In the genomic region with DNA sequence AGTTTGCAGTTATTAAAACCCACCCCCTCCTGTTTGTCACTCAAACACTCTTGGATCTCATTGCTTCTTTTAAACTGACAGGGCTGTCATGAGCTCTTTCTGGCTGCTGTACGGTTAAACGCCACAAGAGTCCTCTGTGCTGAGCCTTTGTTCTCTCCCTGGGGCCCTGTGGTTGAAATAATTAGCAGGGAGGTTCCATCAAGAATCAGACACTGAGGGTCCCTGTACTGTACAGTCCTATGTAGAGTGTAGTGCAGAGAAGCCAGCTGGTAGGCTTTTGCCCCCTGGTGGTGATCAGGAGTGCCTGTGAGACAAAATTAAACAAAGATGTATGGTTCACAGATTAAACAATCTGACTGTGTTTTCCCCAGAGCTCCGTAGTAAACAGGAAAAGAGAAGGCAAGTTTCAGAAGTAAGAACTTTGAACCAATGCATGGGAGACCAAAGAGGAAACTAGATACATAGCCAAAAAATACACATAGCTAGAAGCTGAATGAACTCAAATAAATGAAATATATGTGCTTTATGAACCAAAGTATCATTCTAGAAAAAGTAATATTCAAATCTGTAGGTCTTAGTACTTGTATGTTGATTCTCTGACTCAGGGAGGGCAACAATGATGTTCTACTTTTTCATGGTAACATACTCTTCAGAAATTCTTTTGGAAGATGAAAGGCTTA, we compare ENCODE assay signal across 1 cellular context.
TF ChIP-seq lines count a peak whose summit lies in the region.

No MANE protein-coding gene starts in this region.

TF ChIP-seq in HEK293, 187 proteins besides CTCF, POLR2A, EP300 and RAD21 (continued from another document and continues in another):
- TF ChIP-seq, protein P1, sequence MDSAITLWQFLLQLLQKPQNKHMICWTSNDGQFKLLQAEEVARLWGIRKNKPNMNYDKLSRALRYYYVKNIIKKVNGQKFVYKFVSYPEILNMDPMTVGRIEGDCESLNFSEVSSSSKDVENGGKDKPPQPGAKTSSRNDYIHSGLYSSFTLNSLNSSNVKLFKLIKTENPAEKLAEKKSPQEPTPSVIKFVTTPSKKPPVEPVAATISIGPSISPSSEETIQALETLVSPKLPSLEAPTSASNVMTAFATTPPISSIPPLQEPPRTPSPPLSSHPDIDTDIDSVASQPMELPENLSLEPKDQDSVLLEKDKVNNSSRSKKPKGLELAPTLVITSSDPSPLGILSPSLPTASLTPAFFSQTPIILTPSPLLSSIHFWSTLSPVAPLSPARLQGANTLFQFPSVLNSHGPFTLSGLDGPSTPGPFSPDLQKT (IDR thresholded peaks at IDR 0.05; ENCODE audit: borderline replicate concordance, low read depth, low read length) = no peak
- TF ChIP-seq, protein P2, sequence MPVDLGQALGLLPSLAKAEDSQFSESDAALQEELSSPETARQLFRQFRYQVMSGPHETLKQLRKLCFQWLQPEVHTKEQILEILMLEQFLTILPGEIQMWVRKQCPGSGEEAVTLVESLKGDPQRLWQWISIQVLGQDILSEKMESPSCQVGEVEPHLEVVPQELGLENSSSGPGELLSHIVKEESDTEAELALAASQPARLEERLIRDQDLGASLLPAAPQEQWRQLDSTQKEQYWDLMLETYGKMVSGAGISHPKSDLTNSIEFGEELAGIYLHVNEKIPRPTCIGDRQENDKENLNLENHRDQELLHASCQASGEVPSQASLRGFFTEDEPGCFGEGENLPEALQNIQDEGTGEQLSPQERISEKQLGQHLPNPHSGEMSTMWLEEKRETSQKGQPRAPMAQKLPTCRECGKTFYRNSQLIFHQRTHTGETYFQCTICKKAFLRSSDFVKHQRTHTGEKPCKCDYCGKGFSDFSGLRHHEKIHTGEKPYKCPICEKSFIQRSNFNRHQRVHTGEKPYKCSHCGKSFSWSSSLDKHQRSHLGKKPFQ (tag by site-specific recombination; IDR thresholded peaks at IDR 0.05) = no peak
- TF ChIP-seq ZNF747 (tag by site-specific recombination; IDR thresholded peaks at IDR 0.05) (no peak), ZNF404 (tag by site-specific recombination; IDR thresholded peaks at IDR 0.05) (no peak), ZNF768 (tag by site-specific recombination; IDR thresholded peaks at IDR 0.05) (no peak), KLF9 (tag by site-specific recombination; IDR thresholded peaks at IDR 0.05; ENCODE audit: low read depth) (no peak), ZNF610 (tag by site-specific recombination; IDR thresholded peaks at IDR 0.05; ENCODE audit: borderline replicate concordance) (no peak), ZNF138 (tag by site-specific recombination; IDR thresholded peaks at IDR 0.05; ENCODE audit: borderline replicate concordance) (no peak), RBAK (tag by site-specific recombination; IDR thresholded peaks at IDR 0.05) (no peak), ZNF701 (tag by site-specific recombination; IDR thresholded peaks at IDR 0.05) (no peak), ZNF157 (tag by site-specific recombination; IDR thresholded peaks at IDR 0.05) (no peak), ZNF670 (tag by site-specific recombination; IDR thresholded peaks at IDR 0.05; ENCODE audit: low read depth) (no peak), ZNF830 (tag by site-specific recombination; IDR thresholded peaks at IDR 0.05; ENCODE audit: low read depth) (no peak), REPIN1 (tag by site-specific recombination; IDR thresholded peaks at IDR 0.05; ENCODE audit: low read depth) (no peak), SALL2 (tag by site-specific recombination; IDR thresholded peaks at IDR 0.05; ENCODE audit: borderline replicate concordance) (no peak), ZNF302 (tag by site-specific recombination; IDR thresholded peaks at IDR 0.05; ENCODE audit: low read depth) (no peak), ZBTB7A (tag by site-specific recombination; IDR thresholded peaks at IDR 0.05; ENCODE audit: low read depth) (no peak), SP2 (tag by site-specific recombination; IDR thresholded peaks at IDR 0.05) (peak; percentile 59), ZNF600 (tag by site-specific recombination; IDR thresholded peaks at IDR 0.05) (no peak), ZNF274 (IDR thresholded peaks at IDR 0.05; ENCODE audit: low read length) (no peak), ZNF274 (tag by site-specific recombination; IDR thresholded peaks at IDR 0.05; ENCODE audit: borderline replicate concordance) (no peak), ZNF10 (tag by site-specific recombination; IDR thresholded peaks at IDR 0.05) (no peak), ZNF221 (tag by site-specific recombination; IDR thresholded peaks at IDR 0.05; ENCODE audit: borderline replicate concordance) (no peak), ZNF626 (tag by site-specific recombination; IDR thresholded peaks at IDR 0.05) (no peak), HOXD13 (CRISPR knock-in tag; IDR thresholded peaks at IDR 0.05; ENCODE audit: borderline replicate concordance) (no peak), ZSCAN30 (tag by site-specific recombination; IDR thresholded peaks at IDR 0.05) (peak; percentile 99), ZNF37A (tag by site-specific recombination; IDR thresholded peaks at IDR 0.05) (no peak)
- TF ChIP-seq, protein P3, sequence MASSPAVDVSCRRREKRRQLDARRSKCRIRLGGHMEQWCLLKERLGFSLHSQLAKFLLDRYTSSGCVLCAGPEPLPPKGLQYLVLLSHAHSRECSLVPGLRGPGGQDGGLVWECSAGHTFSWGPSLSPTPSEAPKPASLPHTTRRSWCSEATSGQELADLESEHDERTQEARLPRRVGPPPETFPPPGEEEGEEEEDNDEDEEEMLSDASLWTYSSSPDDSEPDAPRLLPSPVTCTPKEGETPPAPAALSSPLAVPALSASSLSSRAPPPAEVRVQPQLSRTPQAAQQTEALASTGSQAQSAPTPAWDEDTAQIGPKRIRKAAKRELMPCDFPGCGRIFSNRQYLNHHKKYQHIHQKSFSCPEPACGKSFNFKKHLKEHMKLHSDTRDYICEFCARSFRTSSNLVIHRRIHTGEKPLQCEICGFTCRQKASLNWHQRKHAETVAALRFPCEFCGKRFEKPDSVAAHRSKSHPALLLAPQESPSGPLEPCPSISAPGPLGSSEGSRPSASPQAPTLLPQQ (tag by site-specific recombination; IDR thresholded peaks at IDR 0.05) = no peak
- TF ChIP-seq, protein P4, sequence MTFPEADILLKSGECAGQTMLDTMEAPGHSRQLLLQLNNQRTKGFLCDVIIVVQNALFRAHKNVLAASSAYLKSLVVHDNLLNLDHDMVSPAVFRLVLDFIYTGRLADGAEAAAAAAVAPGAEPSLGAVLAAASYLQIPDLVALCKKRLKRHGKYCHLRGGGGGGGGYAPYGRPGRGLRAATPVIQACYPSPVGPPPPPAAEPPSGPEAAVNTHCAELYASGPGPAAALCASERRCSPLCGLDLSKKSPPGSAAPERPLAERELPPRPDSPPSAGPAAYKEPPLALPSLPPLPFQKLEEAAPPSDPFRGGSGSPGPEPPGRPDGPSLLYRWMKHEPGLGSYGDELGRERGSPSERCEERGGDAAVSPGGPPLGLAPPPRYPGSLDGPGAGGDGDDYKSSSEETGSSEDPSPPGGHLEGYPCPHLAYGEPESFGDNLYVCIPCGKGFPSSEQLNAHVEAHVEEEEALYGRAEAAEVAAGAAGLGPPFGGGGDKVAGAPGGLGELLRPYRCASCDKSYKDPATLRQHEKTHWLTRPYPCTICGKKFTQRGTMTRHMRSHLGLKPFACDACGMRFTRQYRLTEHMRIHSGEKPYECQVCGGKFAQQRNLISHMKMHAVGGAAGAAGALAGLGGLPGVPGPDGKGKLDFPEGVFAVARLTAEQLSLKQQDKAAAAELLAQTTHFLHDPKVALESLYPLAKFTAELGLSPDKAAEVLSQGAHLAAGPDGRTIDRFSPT (tag by site-specific recombination; IDR thresholded peaks at IDR 0.05) = no peak
- TF ChIP-seq, protein P5, sequence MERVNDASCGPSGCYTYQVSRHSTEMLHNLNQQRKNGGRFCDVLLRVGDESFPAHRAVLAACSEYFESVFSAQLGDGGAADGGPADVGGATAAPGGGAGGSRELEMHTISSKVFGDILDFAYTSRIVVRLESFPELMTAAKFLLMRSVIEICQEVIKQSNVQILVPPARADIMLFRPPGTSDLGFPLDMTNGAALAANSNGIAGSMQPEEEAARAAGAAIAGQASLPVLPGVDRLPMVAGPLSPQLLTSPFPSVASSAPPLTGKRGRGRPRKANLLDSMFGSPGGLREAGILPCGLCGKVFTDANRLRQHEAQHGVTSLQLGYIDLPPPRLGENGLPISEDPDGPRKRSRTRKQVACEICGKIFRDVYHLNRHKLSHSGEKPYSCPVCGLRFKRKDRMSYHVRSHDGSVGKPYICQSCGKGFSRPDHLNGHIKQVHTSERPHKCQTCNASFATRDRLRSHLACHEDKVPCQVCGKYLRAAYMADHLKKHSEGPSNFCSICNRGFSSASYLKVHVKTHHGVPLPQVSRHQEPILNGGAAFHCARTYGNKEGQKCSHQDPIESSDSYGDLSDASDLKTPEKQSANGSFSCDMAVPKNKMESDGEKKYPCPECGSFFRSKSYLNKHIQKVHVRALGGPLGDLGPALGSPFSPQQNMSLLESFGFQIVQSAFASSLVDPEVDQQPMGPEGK (tag by site-specific recombination; IDR thresholded peaks at IDR 0.05) = peak; percentile 42; the same call in 1 of the 2 replicates
- TF ChIP-seq, protein P6, sequence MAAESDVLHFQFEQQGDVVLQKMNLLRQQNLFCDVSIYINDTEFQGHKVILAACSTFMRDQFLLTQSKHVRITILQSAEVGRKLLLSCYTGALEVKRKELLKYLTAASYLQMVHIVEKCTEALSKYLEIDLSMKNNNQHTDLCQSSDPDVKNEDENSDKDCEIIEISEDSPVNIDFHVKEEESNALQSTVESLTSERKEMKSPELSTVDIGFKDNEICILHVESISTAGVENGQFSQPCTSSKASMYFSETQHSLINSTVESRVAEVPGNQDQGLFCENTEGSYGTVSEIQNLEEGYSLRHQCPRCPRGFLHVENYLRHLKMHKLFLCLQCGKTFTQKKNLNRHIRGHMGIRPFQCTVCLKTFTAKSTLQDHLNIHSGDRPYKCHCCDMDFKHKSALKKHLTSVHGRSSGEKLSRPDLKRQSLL (tag by site-specific recombination; IDR thresholded peaks at IDR 0.05) = no peak
- TF ChIP-seq, protein P7, sequence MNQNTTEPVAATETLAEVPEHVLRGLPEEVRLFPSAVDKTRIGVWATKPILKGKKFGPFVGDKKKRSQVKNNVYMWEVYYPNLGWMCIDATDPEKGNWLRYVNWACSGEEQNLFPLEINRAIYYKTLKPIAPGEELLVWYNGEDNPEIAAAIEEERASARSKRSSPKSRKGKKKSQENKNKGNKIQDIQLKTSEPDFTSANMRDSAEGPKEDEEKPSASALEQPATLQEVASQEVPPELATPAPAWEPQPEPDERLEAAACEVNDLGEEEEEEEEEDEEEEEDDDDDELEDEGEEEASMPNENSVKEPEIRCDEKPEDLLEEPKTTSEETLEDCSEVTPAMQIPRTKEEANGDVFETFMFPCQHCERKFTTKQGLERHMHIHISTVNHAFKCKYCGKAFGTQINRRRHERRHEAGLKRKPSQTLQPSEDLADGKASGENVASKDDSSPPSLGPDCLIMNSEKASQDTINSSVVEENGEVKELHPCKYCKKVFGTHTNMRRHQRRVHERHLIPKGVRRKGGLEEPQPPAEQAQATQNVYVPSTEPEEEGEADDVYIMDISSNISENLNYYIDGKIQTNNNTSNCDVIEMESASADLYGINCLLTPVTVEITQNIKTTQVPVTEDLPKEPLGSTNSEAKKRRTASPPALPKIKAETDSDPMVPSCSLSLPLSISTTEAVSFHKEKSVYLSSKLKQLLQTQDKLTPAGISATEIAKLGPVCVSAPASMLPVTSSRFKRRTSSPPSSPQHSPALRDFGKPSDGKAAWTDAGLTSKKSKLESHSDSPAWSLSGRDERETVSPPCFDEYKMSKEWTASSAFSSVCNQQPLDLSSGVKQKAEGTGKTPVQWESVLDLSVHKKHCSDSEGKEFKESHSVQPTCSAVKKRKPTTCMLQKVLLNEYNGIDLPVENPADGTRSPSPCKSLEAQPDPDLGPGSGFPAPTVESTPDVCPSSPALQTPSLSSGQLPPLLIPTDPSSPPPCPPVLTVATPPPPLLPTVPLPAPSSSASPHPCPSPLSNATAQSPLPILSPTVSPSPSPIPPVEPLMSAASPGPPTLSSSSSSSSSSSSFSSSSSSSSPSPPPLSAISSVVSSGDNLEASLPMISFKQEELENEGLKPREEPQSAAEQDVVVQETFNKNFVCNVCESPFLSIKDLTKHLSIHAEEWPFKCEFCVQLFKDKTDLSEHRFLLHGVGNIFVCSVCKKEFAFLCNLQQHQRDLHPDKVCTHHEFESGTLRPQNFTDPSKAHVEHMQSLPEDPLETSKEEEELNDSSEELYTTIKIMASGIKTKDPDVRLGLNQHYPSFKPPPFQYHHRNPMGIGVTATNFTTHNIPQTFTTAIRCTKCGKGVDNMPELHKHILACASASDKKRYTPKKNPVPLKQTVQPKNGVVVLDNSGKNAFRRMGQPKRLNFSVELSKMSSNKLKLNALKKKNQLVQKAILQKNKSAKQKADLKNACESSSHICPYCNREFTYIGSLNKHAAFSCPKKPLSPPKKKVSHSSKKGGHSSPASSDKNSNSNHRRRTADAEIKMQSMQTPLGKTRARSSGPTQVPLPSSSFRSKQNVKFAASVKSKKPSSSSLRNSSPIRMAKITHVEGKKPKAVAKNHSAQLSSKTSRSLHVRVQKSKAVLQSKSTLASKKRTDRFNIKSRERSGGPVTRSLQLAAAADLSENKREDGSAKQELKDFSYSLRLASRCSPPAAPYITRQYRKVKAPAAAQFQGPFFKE (tag by site-specific recombination; IDR thresholded peaks at IDR 0.05; ENCODE audit: borderline replicate concordance) = no peak
- TF ChIP-seq, protein P8, sequence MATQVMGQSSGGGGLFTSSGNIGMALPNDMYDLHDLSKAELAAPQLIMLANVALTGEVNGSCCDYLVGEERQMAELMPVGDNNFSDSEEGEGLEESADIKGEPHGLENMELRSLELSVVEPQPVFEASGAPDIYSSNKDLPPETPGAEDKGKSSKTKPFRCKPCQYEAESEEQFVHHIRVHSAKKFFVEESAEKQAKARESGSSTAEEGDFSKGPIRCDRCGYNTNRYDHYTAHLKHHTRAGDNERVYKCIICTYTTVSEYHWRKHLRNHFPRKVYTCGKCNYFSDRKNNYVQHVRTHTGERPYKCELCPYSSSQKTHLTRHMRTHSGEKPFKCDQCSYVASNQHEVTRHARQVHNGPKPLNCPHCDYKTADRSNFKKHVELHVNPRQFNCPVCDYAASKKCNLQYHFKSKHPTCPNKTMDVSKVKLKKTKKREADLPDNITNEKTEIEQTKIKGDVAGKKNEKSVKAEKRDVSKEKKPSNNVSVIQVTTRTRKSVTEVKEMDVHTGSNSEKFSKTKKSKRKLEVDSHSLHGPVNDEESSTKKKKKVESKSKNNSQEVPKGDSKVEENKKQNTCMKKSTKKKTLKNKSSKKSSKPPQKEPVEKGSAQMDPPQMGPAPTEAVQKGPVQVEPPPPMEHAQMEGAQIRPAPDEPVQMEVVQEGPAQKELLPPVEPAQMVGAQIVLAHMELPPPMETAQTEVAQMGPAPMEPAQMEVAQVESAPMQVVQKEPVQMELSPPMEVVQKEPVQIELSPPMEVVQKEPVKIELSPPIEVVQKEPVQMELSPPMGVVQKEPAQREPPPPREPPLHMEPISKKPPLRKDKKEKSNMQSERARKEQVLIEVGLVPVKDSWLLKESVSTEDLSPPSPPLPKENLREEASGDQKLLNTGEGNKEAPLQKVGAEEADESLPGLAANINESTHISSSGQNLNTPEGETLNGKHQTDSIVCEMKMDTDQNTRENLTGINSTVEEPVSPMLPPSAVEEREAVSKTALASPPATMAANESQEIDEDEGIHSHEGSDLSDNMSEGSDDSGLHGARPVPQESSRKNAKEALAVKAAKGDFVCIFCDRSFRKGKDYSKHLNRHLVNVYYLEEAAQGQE (tag by site-specific recombination; IDR thresholded peaks at IDR 0.05) = no peak
- TF ChIP-seq, protein P9, sequence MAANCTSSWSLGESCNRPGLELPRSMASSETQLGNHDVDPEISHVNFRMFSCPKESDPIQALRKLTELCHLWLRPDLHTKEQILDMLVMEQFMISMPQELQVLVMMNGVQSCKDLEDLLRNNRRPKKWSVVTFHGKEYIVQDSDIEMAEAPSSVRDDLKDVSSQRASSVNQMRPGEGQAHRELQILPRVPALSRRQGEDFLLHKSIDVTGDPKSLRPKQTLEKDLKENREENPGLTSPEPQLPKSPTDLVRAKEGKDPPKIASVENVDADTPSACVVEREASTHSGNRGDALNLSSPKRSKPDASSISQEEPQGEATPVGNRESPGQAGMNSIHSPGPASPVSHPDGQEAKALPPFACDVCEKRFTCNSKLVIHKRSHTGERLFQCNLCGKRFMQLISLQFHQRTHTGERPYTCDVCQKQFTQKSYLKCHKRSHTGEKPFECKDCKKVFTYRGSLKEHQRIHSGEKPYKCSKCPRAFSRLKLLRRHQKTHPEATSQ (tag by site-specific recombination; IDR thresholded peaks at IDR 0.05) = no peak
